8 cellular contexts compared by ENCODE assay signal in genomic region chr19:40717880-40718773, GRCh38. TPM values are rescaled to one million over a fixed set of nuclear protein-coding genes. Genes with fewer than 3 reads are reported as not detected.
A peak's percentile ranks its signal among the peaks of the same experiment; 100 is the strongest.
DNase-seq lines count a peak whose midpoint lies in the region; ATAC-seq and TF ChIP-seq lines count a peak whose summit lies in the region.

No MANE protein-coding gene starts in this region.

- no peaks in the 10 kb centered on the region for H3K27me3 Mint-ChIP-seq in effector memory CD8-positive, alpha-beta T cell
- H3K27me3 Mint-ChIP-seq in naive thymus-derived CD4-positive, alpha-beta T cell: no peaks in the 10 kb centered on the region

- no peaks in the 10 kb centered on the region for H3K9me2 ChIP-seq in PC-3 (replicated peaks; ENCODE audit: low read length)

- no peaks in the 10 kb centered on the region for H3K36me3 ChIP-seq in PC-3 (ENCODE audit: low read depth, low read length)
- peaks cover 0 to 6% (median 0%) of the 10 kb centered on the region in 3 experiments for H3K36me3 ChIP-seq in naive thymus-derived CD4-positive, alpha-beta T cell (ENCODE audit: control insufficient read depth in 2 of 3, insufficient read depth in 3 of 3, low read length in 3 of 3)

- H3K79me2 ChIP-seq in PC-3 (ENCODE audit: low read length): peaks cover 58% of the 10 kb centered on the region

- peak overlapping the region; percentile 100 for H3K27ac ChIP-seq in PC-3 (ENCODE audit: low read length)
- H3K27ac ChIP-seq in naive thymus-derived CD4-positive, alpha-beta T cell (ENCODE audit: low read depth, low read length): peak overlapping the region; percentile 92

- H3K27me3 ChIP-seq in PC-3 (ENCODE audit: low read length): no peaks in the 10 kb centered on the region
- H3K27me3 ChIP-seq in naive thymus-derived CD4-positive, alpha-beta T cell (ENCODE audit: control insufficient read depth in 2 of 2, insufficient read depth in 2 of 2, low read length in 2 of 2): no peaks in the 10 kb centered on the region

- H3K4me3 Mint-ChIP-seq in effector memory CD8-positive, alpha-beta T cell: peak overlapping the region; percentile 77 to 83
- H3K4me3 Mint-ChIP-seq in naive thymus-derived CD4-positive, alpha-beta T cell: peak overlapping the region; percentile 81 to 96 (median 90)

- H3K4me3 ChIP-seq in PC-3 (ENCODE audit: low read length): peak overlapping the region; percentile 99
- peak overlapping the region; percentile 75 for H3K4me3 ChIP-seq in naive thymus-derived CD4-positive, alpha-beta T cell (ENCODE audit: low read length)

- no peaks in the 10 kb centered on the region for H3K9me3 Mint-ChIP-seq in effector memory CD8-positive, alpha-beta T cell
- no peaks in the 10 kb centered on the region for H3K9me3 Mint-ChIP-seq in naive thymus-derived CD4-positive, alpha-beta T cell

- H3K9me3 ChIP-seq in PC-3 (ENCODE audit: low read length): no peaks in the 10 kb centered on the region
- no peaks in the 10 kb centered on the region for H3K9me3 ChIP-seq in naive thymus-derived CD4-positive, alpha-beta T cell (ENCODE audit: control insufficient read depth in 2 of 3, low read length in 3 of 3)

- peak overlapping the region; percentile 99 for H3K9ac ChIP-seq in PC-3 (ENCODE audit: low read length)

- H3F3A ChIP-seq in PC-3 (ENCODE audit: low read length, unreplicated experiment): no peaks in the 10 kb centered on the region

- CTCF ChIA-PET in PC-3 (lab: Charles Lee): no interaction called here
- CTCF ChIA-PET in naive thymus-derived CD4-positive, alpha-beta T cell (lab: Charles Lee): interaction anchor here (0.7 to 1.0 kb wide), 2 partner anchors 25 to 40 kb away, joined by 3 read pairs; no protein-coding TSS in a partner anchor

- intact Hi-C loops in PC-3 (cut with micrococcal nuclease): loop anchor here (2.0 to 5.0 kb wide), 2 partner anchors 33 to 56 kb away; partner anchors contain the start of genes ACTMAP and SNRPA
- intact Hi-C loops in naive thymus-derived CD4-positive, alpha-beta T cell (cut with micrococcal nuclease): loop anchor here (1.0 to 10.0 kb wide), 13 partner anchors 80 to 1376 kb away; partner anchors contain the start of genes BLVRB (in 2 of the 2), SPTBN4 (in 2 of the 2), AKT2 (in 1 of the 2) and BCKDHA (in 1 of the 2)

- H3K4me2 ChIP-seq in PC-3 (ENCODE audit: low read length): peak overlapping the region; percentile 95

- H3K4me1 ChIP-seq in PC-3 (ENCODE audit: insufficient read depth, low read length): peaks cover 35% of the 10 kb centered on the region
- H3K4me1 ChIP-seq in naive thymus-derived CD4-positive, alpha-beta T cell (ENCODE audit: control insufficient read depth in 2 of 2, insufficient read depth in 2 of 2, low read length in 2 of 2): peaks cover 39 to 48% of the 10 kb centered on the region in 2 donors

- H3K36me3 Mint-ChIP-seq in effector memory CD8-positive, alpha-beta T cell (ENCODE audit: insufficient read depth): peaks cover 29% of the 10 kb centered on the region
- H3K36me3 Mint-ChIP-seq in naive thymus-derived CD4-positive, alpha-beta T cell: peaks cover 0 to 27% (median 4%) of the 10 kb centered on the region in 5 donors

- H3K4me1 Mint-ChIP-seq in effector memory CD8-positive, alpha-beta T cell (ENCODE audit: low read depth in 2 of 2): peaks cover 57 to 64% of the 10 kb centered on the region in 2 donors
- peaks cover 42 to 82% (median 70%) of the 10 kb centered on the region in 7 donors for H3K4me1 Mint-ChIP-seq in naive thymus-derived CD4-positive, alpha-beta T cell

- DNase-seq in EH (ENCODE audit: low read depth) (peak; percentile 27), PC-3 (peak; percentile 26), 8988T (no peak), midbrain (lab: John Stamatoyannopoulos, UW) (no peak)
- no peak for DNase-seq in effector memory CD8-positive, alpha-beta T cell
- no peak for DNase-seq in naive thymus-derived CD4-positive, alpha-beta T cell

- no peak overlapping the region for H2AFZ ChIP-seq in PC-3 (ENCODE audit: low read length)

- BruUV-seq in PC-3 (replicated peaks; lab: Mats Ljungman, UMichigan): no TSS peak

- peak overlapping the region; percentile 95 to 99 for H3K27ac Mint-ChIP-seq in effector memory CD8-positive, alpha-beta T cell
- peak overlapping the region; percentile 74 to 94 (median 86) for H3K27ac Mint-ChIP-seq in naive thymus-derived CD4-positive, alpha-beta T cell

- TF ChIP-seq CTCF in PC-3 (conservative IDR thresholded peaks at IDR 0.05; ENCODE audit: low read depth, low read length): no peak

- no peak for ATAC-seq in PC-3
- ATAC-seq in effector memory CD8-positive, alpha-beta T cell (replicated peaks): no peak
- no peak for ATAC-seq in naive thymus-derived CD4-positive, alpha-beta T cell
- ATAC-seq in HG02763 (IDR thresholded peaks at IDR 0.05; ENCODE audit: unreplicated experiment): no peak
- ATAC-seq in HG02970 (IDR thresholded peaks at IDR 0.05; ENCODE audit: low FRiP score, unreplicated experiment): no peak

- H4K20me1 ChIP-seq in PC-3 (ENCODE audit: low read length): peaks cover 23% of the 10 kb centered on the region

- POLR2A ChIA-PET in PC-3 (lab: Charles Lee; ENCODE audit: unreplicated experiment): no interaction called here
- POLR2A ChIA-PET in naive thymus-derived CD4-positive, alpha-beta T cell (lab: Charles Lee): interaction anchor here (0.6 to 2.4 kb wide), 6 partner anchors 33 to 88 kb away, joined by 3 to 19 read pairs (median 10); partner anchors contain the start of genes ACTMAP, EGLN2, RAB4B and SNRPA

RNA-seq across cellular contexts. Expression of gene ITPKC, which starts 1.2 kb away (rescaled TPM):
- total RNA-seq in PC-3 (2014; rRNA removed): 28.4 and 44.2 TPM in 2 replicates
- 1 to 10 TPM; 4.9 to 9.0 (median 7.3) TPM for total RNA-seq in naive thymus-derived CD4-positive, alpha-beta T cell
- polyA plus RNA-seq in naive thymus-derived CD4-positive, alpha-beta T cell: 1 to 10 TPM; 3.0 to 6.5 TPM

RNA-seq across cellular contexts. Expression of gene COQ8B, which starts 1.4 kb away (rescaled TPM):
- total RNA-seq in PC-3 (2014; rRNA removed): 17.2 and 19.5 TPM in 2 replicates
- 10 to 100 TPM; 26.2 to 48.3 (median 43.8) TPM for total RNA-seq in naive thymus-derived CD4-positive, alpha-beta T cell
- polyA plus RNA-seq in naive thymus-derived CD4-positive, alpha-beta T cell: 10 to 100 TPM; 14.4 to 21.9 TPM

RNA-seq across cellular contexts. Expression of gene NUMBL, which starts 27.7 kb away (rescaled TPM):
- 14.5 and 21.4 TPM in 2 replicates for total RNA-seq in PC-3 (2014; rRNA removed)
- 10 to 100 TPM in 3 of 5 experiments, 1 to 10 TPM in 2; 9.0 to 28.6 (median 11.2) TPM for total RNA-seq in naive thymus-derived CD4-positive, alpha-beta T cell
- polyA plus RNA-seq in naive thymus-derived CD4-positive, alpha-beta T cell: 1 to 10 TPM in 1 of 2 donors, under 1 TPM in 1; 0.28 to 1.4 TPM

RNA-seq across cellular contexts. Expression of gene ACTMAP, which starts 32.1 kb away (rescaled TPM):
- total RNA-seq in PC-3 (2014; rRNA removed): 0.40 and 0.86 TPM in 2 replicates
- 10 to 100 TPM in 1 of 5 experiments, 1 to 10 TPM in 4; 5.5 to 13.7 (median 7.8) TPM for total RNA-seq in naive thymus-derived CD4-positive, alpha-beta T cell
- 1 to 10 TPM; 3.2 to 3.6 TPM for polyA plus RNA-seq in naive thymus-derived CD4-positive, alpha-beta T cell

RNA-seq across cellular contexts. Expression of gene SNRPA, which starts 32.9 kb away (rescaled TPM):
- total RNA-seq in PC-3 (2014; rRNA removed): 207 and 243 TPM in 2 replicates
- total RNA-seq in naive thymus-derived CD4-positive, alpha-beta T cell: 100 to 1,000 TPM in 1 of 5 experiments, 10 to 100 TPM in 4; 64.1 to 166 (median 72.7) TPM
- polyA plus RNA-seq in naive thymus-derived CD4-positive, alpha-beta T cell: 10 to 100 TPM; 44.1 to 57.2 TPM

Comparison
In these comparisons a context has a peak if more than half of its experiments do, and no peak if none do; other contexts are left out.
1. DNase-seq: peak in EH (single experiment) and PC-3 (single experiment); none in effector memory CD8-positive, alpha-beta T cell (0 of 3), naive thymus-derived CD4-positive, alpha-beta T cell (0 of 9), 8988T (single experiment) and midbrain (single experiment).